Comparison of ENCODE assay signal across 3 cellular contexts in the genomic region with DNA sequence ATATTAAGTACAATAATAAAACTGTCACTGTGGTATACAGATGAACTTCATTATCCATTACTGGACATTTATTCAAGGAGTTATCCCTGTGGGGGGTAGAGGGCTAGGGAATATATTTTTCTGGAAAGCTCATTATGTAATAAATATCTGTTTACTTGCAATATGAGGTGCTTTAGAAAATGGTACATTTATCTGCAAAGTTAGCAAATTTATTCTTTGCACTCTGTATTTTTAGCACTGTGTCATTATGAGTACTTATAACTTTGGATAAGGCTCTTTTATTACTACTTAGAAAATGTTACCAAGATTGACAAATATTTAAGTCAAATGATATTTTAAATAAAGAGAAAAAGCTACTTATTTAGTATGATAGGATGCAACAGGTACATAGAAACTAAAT.
TF ChIP-seq lines count a peak whose summit lies in the region.

No MANE protein-coding gene starts in this region.

TF ChIP-seq in SK-N-SH, 30 proteins besides CTCF, POLR2A, EP300 and RAD21:
- TF ChIP-seq RCOR1 (IDR thresholded peaks at IDR 0.05; ENCODE audit: low read length): no peak
- TF ChIP-seq, protein P1, sequence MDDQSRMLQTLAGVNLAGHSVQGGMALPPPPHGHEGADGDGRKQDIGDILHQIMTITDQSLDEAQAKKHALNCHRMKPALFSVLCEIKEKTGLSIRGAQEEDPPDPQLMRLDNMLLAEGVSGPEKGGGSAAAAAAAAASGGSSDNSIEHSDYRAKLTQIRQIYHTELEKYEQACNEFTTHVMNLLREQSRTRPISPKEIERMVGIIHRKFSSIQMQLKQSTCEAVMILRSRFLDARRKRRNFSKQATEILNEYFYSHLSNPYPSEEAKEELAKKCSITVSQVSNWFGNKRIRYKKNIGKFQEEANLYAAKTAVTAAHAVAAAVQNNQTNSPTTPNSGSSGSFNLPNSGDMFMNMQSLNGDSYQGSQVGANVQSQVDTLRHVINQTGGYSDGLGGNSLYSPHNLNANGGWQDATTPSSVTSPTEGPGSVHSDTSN (IDR thresholded peaks at IDR 0.05): no peak
- TF ChIP-seq ZBTB33 (IDR thresholded peaks at IDR 0.05; ENCODE audit: borderline replicate concordance, low read depth): no peak

TF ChIP-seq in SK-N-SH treated with all-trans-retinoic acid at 6 μM for 48 hours, 23 proteins besides CTCF, POLR2A, EP300 and RAD21:
- TF ChIP-seq ZNF70 (CRISPR knock-in tag; IDR thresholded peaks at IDR 0.05): no peak
- TF ChIP-seq, protein P2, sequence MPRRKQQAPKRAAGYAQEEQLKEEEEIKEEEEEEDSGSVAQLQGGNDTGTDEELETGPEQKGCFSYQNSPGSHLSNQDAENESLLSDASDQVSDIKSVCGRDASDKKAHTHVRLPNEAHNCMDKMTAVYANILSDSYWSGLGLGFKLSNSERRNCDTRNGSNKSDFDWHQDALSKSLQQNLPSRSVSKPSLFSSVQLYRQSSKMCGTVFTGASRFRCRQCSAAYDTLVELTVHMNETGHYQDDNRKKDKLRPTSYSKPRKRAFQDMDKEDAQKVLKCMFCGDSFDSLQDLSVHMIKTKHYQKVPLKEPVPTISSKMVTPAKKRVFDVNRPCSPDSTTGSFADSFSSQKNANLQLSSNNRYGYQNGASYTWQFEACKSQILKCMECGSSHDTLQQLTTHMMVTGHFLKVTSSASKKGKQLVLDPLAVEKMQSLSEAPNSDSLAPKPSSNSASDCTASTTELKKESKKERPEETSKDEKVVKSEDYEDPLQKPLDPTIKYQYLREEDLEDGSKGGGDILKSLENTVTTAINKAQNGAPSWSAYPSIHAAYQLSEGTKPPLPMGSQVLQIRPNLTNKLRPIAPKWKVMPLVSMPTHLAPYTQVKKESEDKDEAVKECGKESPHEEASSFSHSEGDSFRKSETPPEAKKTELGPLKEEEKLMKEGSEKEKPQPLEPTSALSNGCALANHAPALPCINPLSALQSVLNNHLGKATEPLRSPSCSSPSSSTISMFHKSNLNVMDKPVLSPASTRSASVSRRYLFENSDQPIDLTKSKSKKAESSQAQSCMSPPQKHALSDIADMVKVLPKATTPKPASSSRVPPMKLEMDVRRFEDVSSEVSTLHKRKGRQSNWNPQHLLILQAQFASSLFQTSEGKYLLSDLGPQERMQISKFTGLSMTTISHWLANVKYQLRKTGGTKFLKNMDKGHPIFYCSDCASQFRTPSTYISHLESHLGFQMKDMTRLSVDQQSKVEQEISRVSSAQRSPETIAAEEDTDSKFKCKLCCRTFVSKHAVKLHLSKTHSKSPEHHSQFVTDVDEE (CRISPR knock-in tag; IDR thresholded peaks at IDR 0.05): no peak
- TF ChIP-seq ISL1 (CRISPR knock-in tag; IDR thresholded peaks at IDR 0.05): no peak
- TF ChIP-seq ZFP3 (CRISPR knock-in tag; IDR thresholded peaks at IDR 0.05): no peak
- TF ChIP-seq GLIS3 (CRISPR knock-in tag; IDR thresholded peaks at IDR 0.05): no peak
- no peak for TF ChIP-seq TOX (CRISPR knock-in tag; IDR thresholded peaks at IDR 0.05; ENCODE audit: borderline replicate concordance)
- TF ChIP-seq TCF4 (CRISPR knock-in tag; IDR thresholded peaks at IDR 0.05; ENCODE audit: borderline replicate concordance): no peak
- TF ChIP-seq, protein P3, sequence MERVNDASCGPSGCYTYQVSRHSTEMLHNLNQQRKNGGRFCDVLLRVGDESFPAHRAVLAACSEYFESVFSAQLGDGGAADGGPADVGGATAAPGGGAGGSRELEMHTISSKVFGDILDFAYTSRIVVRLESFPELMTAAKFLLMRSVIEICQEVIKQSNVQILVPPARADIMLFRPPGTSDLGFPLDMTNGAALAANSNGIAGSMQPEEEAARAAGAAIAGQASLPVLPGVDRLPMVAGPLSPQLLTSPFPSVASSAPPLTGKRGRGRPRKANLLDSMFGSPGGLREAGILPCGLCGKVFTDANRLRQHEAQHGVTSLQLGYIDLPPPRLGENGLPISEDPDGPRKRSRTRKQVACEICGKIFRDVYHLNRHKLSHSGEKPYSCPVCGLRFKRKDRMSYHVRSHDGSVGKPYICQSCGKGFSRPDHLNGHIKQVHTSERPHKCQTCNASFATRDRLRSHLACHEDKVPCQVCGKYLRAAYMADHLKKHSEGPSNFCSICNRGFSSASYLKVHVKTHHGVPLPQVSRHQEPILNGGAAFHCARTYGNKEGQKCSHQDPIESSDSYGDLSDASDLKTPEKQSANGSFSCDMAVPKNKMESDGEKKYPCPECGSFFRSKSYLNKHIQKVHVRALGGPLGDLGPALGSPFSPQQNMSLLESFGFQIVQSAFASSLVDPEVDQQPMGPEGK (CRISPR knock-in tag; IDR thresholded peaks at IDR 0.05; ENCODE audit: borderline replicate concordance): no peak
- TF ChIP-seq ARNTL (CRISPR knock-in tag; IDR thresholded peaks at IDR 0.05; ENCODE audit: borderline replicate concordance, low read depth): no peak
- TF ChIP-seq ESRRG (CRISPR knock-in tag; IDR thresholded peaks at IDR 0.05): no peak
- TF ChIP-seq, protein P4, sequence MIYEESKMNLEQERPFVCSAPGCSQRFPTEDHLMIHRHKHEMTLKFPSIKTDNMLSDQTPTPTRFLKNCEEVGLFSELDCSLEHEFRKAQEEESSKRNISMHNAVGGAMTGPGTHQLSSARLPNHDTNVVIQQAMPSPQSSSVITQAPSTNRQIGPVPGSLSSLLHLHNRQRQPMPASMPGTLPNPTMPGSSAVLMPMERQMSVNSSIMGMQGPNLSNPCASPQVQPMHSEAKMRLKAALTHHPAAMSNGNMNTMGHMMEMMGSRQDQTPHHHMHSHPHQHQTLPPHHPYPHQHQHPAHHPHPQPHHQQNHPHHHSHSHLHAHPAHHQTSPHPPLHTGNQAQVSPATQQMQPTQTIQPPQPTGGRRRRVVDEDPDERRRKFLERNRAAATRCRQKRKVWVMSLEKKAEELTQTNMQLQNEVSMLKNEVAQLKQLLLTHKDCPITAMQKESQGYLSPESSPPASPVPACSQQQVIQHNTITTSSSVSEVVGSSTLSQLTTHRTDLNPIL (CRISPR knock-in tag; IDR thresholded peaks at IDR 0.05; ENCODE audit: low read depth): no peak
- no peak for TF ChIP-seq ZNF8 (CRISPR knock-in tag; IDR thresholded peaks at IDR 0.05)
- no peak for TF ChIP-seq PPARA (CRISPR knock-in tag; IDR thresholded peaks at IDR 0.05; ENCODE audit: borderline replicate concordance)
- TF ChIP-seq POU6F1 (CRISPR knock-in tag; IDR thresholded peaks at IDR 0.05; ENCODE audit: borderline replicate concordance, low read depth): no peak
- TF ChIP-seq OSR1 (CRISPR knock-in tag; IDR thresholded peaks at IDR 0.05): no peak

TF ChIP-seq in endothelial cell of umbilical vein, 7 proteins besides CTCF, POLR2A, EP300 and RAD21:
- no peak for TF ChIP-seq MAX (IDR thresholded peaks at IDR 0.05; ENCODE audit: insufficient read depth, insufficient read length)
- no peak for TF ChIP-seq JUN (IDR thresholded peaks at IDR 0.05; ENCODE audit: borderline replicate concordance, insufficient read depth, insufficient read length, low read depth)
- no peak for TF ChIP-seq POLR2AphosphoS5 (IDR thresholded peaks at IDR 0.05; ENCODE audit: insufficient read depth, low read depth, low read length)
- TF ChIP-seq GATA2 (IDR thresholded peaks at IDR 0.05; ENCODE audit: insufficient read depth, insufficient read length, low read depth, low read length): no peak
- TF ChIP-seq MYC (IDR thresholded peaks at IDR 0.05; ENCODE audit: low read depth, low read length): no peak
- no peak for TF ChIP-seq FOS (IDR thresholded peaks at IDR 0.05; ENCODE audit: borderline replicate concordance, insufficient read depth, low read length)
- TF ChIP-seq EZH2 (IDR thresholded peaks at IDR 0.05; ENCODE audit: borderline replicate concordance, low read depth, low read length, severe bottlenecking): no peak
